ENCODE assay signal across 24 cellular contexts in genomic region chr1:86214605-86215004, GRCh38. TPM values are rescaled to one million over a fixed set of nuclear protein-coding genes. Genes with fewer than 3 reads are reported as not detected.
"Had no signal": no experiment of that assay in that cellular context is flagged by ENCODE, and none has a peak within 500 bp of the region (broad histone marks: within the 10 kb centered on the region; RNA-seq: fewer than 3 reads in every experiment).

No MANE protein-coding gene starts in this region.

- DNase-seq: dermis blood vessel endothelial cell; dorsolateral prefrontal cortex; effector CD4-positive, alpha-beta T cell; effector memory CD4-positive, alpha-beta T cell; foreskin keratinocyte; glutamatergic neuron; head of caudate nucleus; heart right ventricle; hippocampal formation; left cardiac atrium; left lung; left ventricle myocardium superior; lower lobe of right lung; mesenchymal stem cell; mucosa of descending colon; naive B cell had no signal

- H3K27ac ChIP-seq: coronary artery, dorsolateral prefrontal cortex, esophagus muscularis mucosa, foreskin keratinocyte, heart right ventricle, left lung, lower lobe of right lung had no signal

- H3K27me3 ChIP-seq: dorsolateral prefrontal cortex, esophagus muscularis mucosa, foreskin keratinocyte, heart right ventricle, left lung had no signal

- FAIRE-seq: colon, endothelial cell of umbilical vein, frontal cortex, islet of Langerhans, keratinocyte had no signal

- H3K4me3 ChIP-seq: coronary artery, dorsolateral prefrontal cortex, esophagus muscularis mucosa, heart right ventricle, left lung, lower lobe of right lung, mucosa of descending colon had no signal

- H3K36me3 ChIP-seq: esophagus muscularis mucosa, heart right ventricle, left lung, lower lobe of right lung had no signal

- H3K4me1 ChIP-seq: foreskin keratinocyte, heart right ventricle, left lung, lower lobe of right lung had no signal

- H3K9me3 ChIP-seq: esophagus muscularis mucosa, heart right ventricle, left lung, lower lobe of right lung, mucosa of descending colon had no signal

- ATAC-seq: foreskin keratinocyte, heart right ventricle, left cardiac atrium, left lung, left ventricle myocardium superior, lower lobe of right lung, mucosa of descending colon had no signal

RNA-seq across cellular contexts. Expression of gene COL24A1, which starts 58.0 kb away (rescaled TPM):
- total RNA-seq: dermis blood vessel endothelial cell, endothelial cell of umbilical vein, lung microvascular endothelial cell had no signal
- polyA plus RNA-seq: keratinocyte had no signal
